Comparison of ENCODE assay signal across 1 cellular context in genomic region chr7:150519310-150519709, GRCh38.
TF ChIP-seq lines count a peak whose summit lies in the region.

No MANE protein-coding gene starts in this region.

TF ChIP-seq in K562, 482 proteins besides CTCF, POLR2A, EP300 and RAD21:
- TF ChIP-seq ZNF282 (CRISPR knock-in tag; IDR thresholded peaks at IDR 0.05) (no peak), IRF9 (tag; IDR thresholded peaks at IDR 0.05) (no peak), ATF2 (CRISPR knock-in tag; IDR thresholded peaks at IDR 0.05) (no peak), NFIC (IDR thresholded peaks at IDR 0.05) (no peak), ZNF766 (CRISPR knock-in tag; conservative IDR thresholded peaks at IDR 0.05) (no peak), DACH1 (IDR thresholded peaks at IDR 0.05; ENCODE audit: partially characterized antibody) (peak; percentile 90)
